ENCODE assay signal across 7 cellular contexts in the genomic region with DNA sequence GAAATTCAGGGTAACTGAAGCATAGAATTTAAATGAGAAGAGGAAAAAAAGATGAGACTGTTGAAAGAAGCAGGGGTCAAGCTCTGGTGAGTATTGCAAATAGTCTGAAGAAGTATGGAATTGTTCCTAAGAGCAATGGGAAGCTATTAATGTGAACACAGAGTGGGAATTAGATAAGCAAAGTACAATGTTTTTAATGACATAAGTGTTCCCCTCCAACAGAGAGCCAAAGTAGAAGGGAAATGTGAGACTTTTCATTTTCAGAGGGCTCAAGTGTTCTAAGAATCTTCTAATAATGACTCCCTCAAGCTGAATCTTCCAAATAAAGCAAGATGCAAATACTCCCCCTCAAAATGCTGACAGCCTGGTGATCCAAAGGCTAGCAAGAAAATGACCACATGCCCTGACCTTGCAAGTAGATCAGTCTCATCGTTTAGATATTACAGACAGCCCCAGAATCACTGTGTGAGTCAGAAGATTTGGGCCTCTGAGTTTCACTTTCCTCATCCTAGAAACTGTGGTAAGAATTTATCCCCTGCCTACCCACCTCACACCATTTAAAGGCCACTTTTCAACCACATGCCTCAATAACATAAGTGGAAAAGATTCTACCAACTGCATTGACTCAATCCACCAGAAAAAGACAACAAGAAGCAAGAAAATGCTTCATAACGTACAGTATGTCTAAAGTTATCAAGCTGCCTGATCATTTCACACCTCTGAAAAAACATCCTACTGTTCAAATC.
DNase-seq lines count a peak whose midpoint lies in the region; ATAC-seq, FAIRE-seq and TF ChIP-seq lines count a peak whose summit lies in the region.
"Not testable (repeated sequence)": the region's sequence is repeated elsewhere in the genome, so short reads cannot be mapped to it uniquely, and the experiment has no call there.

No MANE protein-coding gene starts in this region.

- H3K9me3 Mint-ChIP-seq in T-cell; astrocyte (ENCODE audit: unreplicated experiment): not testable (repeated sequence)

- H3K9ac ChIP-seq in astrocyte (ENCODE audit: low read length): not testable (repeated sequence)

- H3K36me3 ChIP-seq in astrocyte (ENCODE audit: insufficient read depth, low read length); lower lobe of right lung: not testable (repeated sequence)

- H3K27ac Mint-ChIP-seq in T-cell: not testable (repeated sequence)
- peak overlapping the region; percentile 96 for H3K27ac Mint-ChIP-seq in astrocyte (ENCODE audit: unreplicated experiment)

- not testable (repeated sequence) for H3K4me2 ChIP-seq in astrocyte (ENCODE audit: low read length)

- H2AFZ ChIP-seq in astrocyte (ENCODE audit: low read depth, low read length): not testable (repeated sequence)

- H3K4me1 Mint-ChIP-seq in T-cell; astrocyte (ENCODE audit: low read depth, unreplicated experiment): not testable (repeated sequence)

- H3K4me3 ChIP-seq in astrocyte (ENCODE audit: insufficient read depth, low read depth, low read length); lower lobe of right lung: not testable (repeated sequence)

- H3K9me3 ChIP-seq in astrocyte (ENCODE audit: insufficient read depth, low read depth, low read length); lower lobe of right lung: not testable (repeated sequence)

- not testable (repeated sequence) for DNase-seq in T-cell; astrocyte (ENCODE audit: low read depth); lower lobe of right lung

- not testable (repeated sequence) for H3K27me3 ChIP-seq in astrocyte (ENCODE audit: insufficient read depth, low read length); lower lobe of right lung (ENCODE audit: low read depth)

- POLR2A ChIA-PET in T-cell (lab: Charles Lee): not testable (repeated sequence)

- not testable (repeated sequence) for H3K36me3 Mint-ChIP-seq in T-cell; astrocyte (ENCODE audit: low read depth, unreplicated experiment)

- H3K79me2 ChIP-seq in astrocyte (ENCODE audit: insufficient read depth, low read length): not testable (repeated sequence)

- not testable (repeated sequence) for TF ChIP-seq CTCF in astrocyte (IDR thresholded peaks at IDR 0.05; ENCODE audit: insufficient read depth, low read depth, low read length); lower lobe of right lung (IDR thresholded peaks at IDR 0.05)

- not testable (repeated sequence) for H3K27me3 Mint-ChIP-seq in T-cell; astrocyte (ENCODE audit: low read depth, unreplicated experiment)

- FAIRE-seq in astrocyte (lab: Jason Lieb, UNC): peak; percentile 67

- intact Hi-C loops in lower lobe of right lung (cut with DNase I): not testable (repeated sequence)

- H3K4me3 Mint-ChIP-seq in T-cell: not testable (repeated sequence)
- H3K4me3 Mint-ChIP-seq in astrocyte (ENCODE audit: unreplicated experiment): peak overlapping the region; percentile 42

- peak; percentile 43 for ATAC-seq in GM18858 (IDR thresholded peaks at IDR 0.05; ENCODE audit: unreplicated experiment)
- ATAC-seq in GM21447 (IDR thresholded peaks at IDR 0.05; ENCODE audit: unreplicated experiment): peak; percentile 72
- ATAC-seq in HG02852 (IDR thresholded peaks at IDR 0.05; ENCODE audit: unreplicated experiment): peak; percentile 60
- ATAC-seq in HG03354 (IDR thresholded peaks at IDR 0.05; ENCODE audit: poor library complexity, severe bottlenecking, unreplicated experiment): peak; percentile 81
- ATAC-seq in T-cell (replicated peaks in 1 of 4): peak in 3 of 4 experiments; percentile 15 to 42 (median 22)
- peak; percentile 47 to 51 for ATAC-seq in lower lobe of right lung

- CTCF ChIA-PET in T-cell (lab: Charles Lee): not testable (repeated sequence)

- not testable (repeated sequence) for H3K27ac ChIP-seq in astrocyte (ENCODE audit: low read depth, low read length); lower lobe of right lung

- H3K4me1 ChIP-seq in astrocyte (ENCODE audit: insufficient read depth, low read length); lower lobe of right lung: not testable (repeated sequence)

- not testable (repeated sequence) for H4K20me1 ChIP-seq in astrocyte (ENCODE audit: insufficient read depth, low read length)

Comparison
In these comparisons a context has a peak if more than half of its experiments do, and no peak if none do; other contexts are left out.
1. ATAC-seq: peak in every context shown above with its lines; median percentile 81 in HG03354; 72 in GM21447; 60 in HG02852; 49 in lower lobe of right lung; 43 in GM18858; 22 in T-cell.